ENCODE assay signal across 8 cellular contexts in the genomic region with DNA sequence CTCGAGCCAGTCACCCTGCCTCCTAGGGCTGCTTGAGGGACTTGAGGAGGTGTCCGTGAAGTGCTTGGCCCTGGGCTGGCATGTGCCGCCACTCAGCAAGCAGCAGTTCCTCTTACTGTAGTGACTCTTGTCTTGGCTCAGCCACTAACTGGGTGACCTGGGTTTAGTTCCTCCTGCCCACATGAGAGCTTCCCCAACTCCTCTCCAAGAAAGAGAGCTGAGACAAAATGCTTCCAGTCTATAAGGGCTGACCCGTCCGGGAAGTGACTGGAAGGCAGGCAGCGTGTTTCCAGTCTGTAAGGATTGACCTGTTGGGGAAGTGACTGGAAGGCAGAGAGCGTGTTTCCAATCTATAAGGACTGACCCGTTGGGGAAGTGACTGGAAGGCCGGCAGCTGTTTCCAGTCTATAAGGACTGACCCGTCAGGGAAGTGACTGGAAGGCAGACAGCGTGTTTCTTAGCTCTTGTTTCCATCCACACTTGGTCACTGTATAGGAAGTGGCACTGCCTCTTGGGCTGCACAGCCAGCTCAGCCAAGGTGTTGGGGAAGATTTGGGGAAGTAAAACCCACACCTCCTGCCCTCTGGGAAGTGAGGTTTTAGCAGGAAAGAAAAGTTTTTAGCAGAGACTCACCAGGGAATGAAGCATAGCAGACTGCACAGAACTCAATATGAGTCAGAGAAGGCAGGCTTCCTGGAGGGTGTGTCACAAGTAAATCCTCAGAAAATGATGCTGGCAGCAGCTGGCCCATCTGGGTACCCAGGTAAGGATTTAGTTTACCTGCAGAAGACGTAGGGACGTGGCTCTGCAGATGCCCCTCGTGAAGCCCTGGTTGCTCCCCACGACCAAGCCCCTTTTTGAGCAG. TPM values are rescaled to one million over a fixed set of nuclear protein-coding genes. Genes with fewer than 3 reads are reported as not detected.
DNase-seq lines count a peak whose midpoint lies in the region; ATAC-seq lines count a peak whose summit lies in the region.

No MANE protein-coding gene starts in this region.

- peak overlapping the region; percentile 39 to 97 (median 80) for H3K4me2 ChIP-seq in BLaER1 treated with 17β-estradiol and CSF1 and Interleukin-3, amounts not matched to agents 10 nM and 100 nM

- no peaks in the 10 kb centered on the region for H3K9me3 Mint-ChIP-seq in effector memory CD8-positive, alpha-beta T cell
- no peaks in the 10 kb centered on the region for H3K9me3 Mint-ChIP-seq in naive B cell

- peak overlapping the region; percentile 28 to 78 for H3K27ac Mint-ChIP-seq in effector memory CD8-positive, alpha-beta T cell
- peak overlapping the region in 5 of 6 donors; percentile 37 to 58 (median 39) for H3K27ac Mint-ChIP-seq in naive B cell

- H3K4me1 Mint-ChIP-seq in effector memory CD8-positive, alpha-beta T cell (ENCODE audit: low read depth in 2 of 2): peaks cover 12 to 15% of the 10 kb centered on the region in 2 donors
- peaks cover 28 to 39% (median 36%) of the 10 kb centered on the region in 3 donors for H3K4me1 Mint-ChIP-seq in naive B cell

- no peak overlapping the region for H3K4me3 Mint-ChIP-seq in effector memory CD8-positive, alpha-beta T cell
- peak overlapping the region in 2 of 8 donors; percentile 44 to 61 for H3K4me3 Mint-ChIP-seq in naive B cell

- H3K27me3 ChIP-seq in BLaER1 treated with 17β-estradiol and CSF1 and Interleukin-3, amounts not matched to agents 10 nM and 100 nM: no peaks in the 10 kb centered on the region

- peaks cover 78 to 98% (median 91%) of the 10 kb centered on the region in 11 experiments; a peak in 21 of 22 replicates for H4K20me1 ChIP-seq in BLaER1 treated with 17β-estradiol and CSF1 and Interleukin-3, amounts not matched to agents 10 nM and 100 nM

- H3K36me3 ChIP-seq in BLaER1 treated with 17β-estradiol and CSF1 and Interleukin-3, amounts not matched to agents 10 nM and 100 nM: peaks cover 81 to 98% (median 93%) of the 10 kb centered on the region in 11 experiments

- no peak overlapping the region; a peak in 1 of 20 replicates for H3K4me3 ChIP-seq in BLaER1 treated with 17β-estradiol and CSF1 and Interleukin-3, amounts not matched to agents 10 nM and 100 nM

- peak; percentile 91 for DNase-seq in NOMO-1 treated with DMSO at 0.1 percent for 48 hours (lab: John Stamatoyannopoulos, UW; ENCODE audit: unreplicated experiment)
- DNase-seq in effector memory CD8-positive, alpha-beta T cell: no peak
- peak; percentile 17 for DNase-seq in naive B cell
- no peak for DNase-seq in NCI-H1105 treated with DMSO at 0.1 percent for 48 hours (lab: John Stamatoyannopoulos, UW)
- DNase-seq in NCI-H2081 (lab: John Stamatoyannopoulos, UW): no peak
- DNase-seq in stimulated activated CD4-positive, alpha-beta T cell treated with anti-CD3 and anti-CD28 coated beads, Interleukin-12 subunit alpha, Interleukin-12 subunit beta, amount 100 ng/mL, for 4 hours: no peak

- H3K9me3 ChIP-seq in BLaER1 treated with 17β-estradiol and CSF1 and Interleukin-3, amounts not matched to agents 10 nM and 100 nM (replicated peaks in 1 of 11): no peaks in the 10 kb centered on the region

- peaks cover 8% of the 10 kb centered on the region for H3K36me3 Mint-ChIP-seq in effector memory CD8-positive, alpha-beta T cell (ENCODE audit: insufficient read depth)
- peaks cover 0 to 10% of the 10 kb centered on the region in 2 donors for H3K36me3 Mint-ChIP-seq in naive B cell

- peak; percentile 47 for ATAC-seq in effector memory CD8-positive, alpha-beta T cell (replicated peaks)
- ATAC-seq in naive B cell (ENCODE audit: low read depth in 2 of 2) (peak; percentile 77 to 83), GM18907 (IDR thresholded peaks at IDR 0.05; ENCODE audit: unreplicated experiment) (no peak)

- no peaks in the 10 kb centered on the region for H3K27me3 Mint-ChIP-seq in effector memory CD8-positive, alpha-beta T cell
- H3K27me3 Mint-ChIP-seq in naive B cell: no peaks in the 10 kb centered on the region

- H3K9ac ChIP-seq in BLaER1 treated with 17β-estradiol and CSF1 and Interleukin-3, amounts not matched to agents 10 nM and 100 nM: peak overlapping the region in 8 of 11 experiments; percentile 33 to 71 (median 48); a peak in 14 of 22 replicates

- peak overlapping the region; percentile 12 to 83 (median 71); a peak in 20 of 22 replicates for H3K27ac ChIP-seq in BLaER1 treated with 17β-estradiol and CSF1 and Interleukin-3, amounts not matched to agents 10 nM and 100 nM

- H3K4me1 ChIP-seq in BLaER1 treated with 17β-estradiol and CSF1 and Interleukin-3, amounts not matched to agents 10 nM and 100 nM: peaks cover 48 to 100% (median 78%) of the 10 kb centered on the region in 10 experiments

RNA-seq across cellular contexts. Expression of a gene that starts 53.2 kb away (rescaled TPM):
- polyA plus RNA-seq in naive B cell (ENCODE audit: low read depth in 6 of 6): 10 to 100 TPM in 4 of 6 donors, 1 to 10 TPM in 2; 9.5 to 16.1 (median 12.7) TPM

Comparison
In these comparisons a context has a peak if more than half of its experiments do, and no peak if none do; other contexts are left out.
1. DNase-seq: peak in NOMO-1 treated with DMSO at 0.1 percent for 48 hours (single experiment) and naive B cell (single experiment); none in effector memory CD8-positive, alpha-beta T cell (0 of 3), NCI-H1105 treated with DMSO at 0.1 percent for 48 hours (single experiment), NCI-H2081 (0 of 2) and stimulated activated CD4-positive, alpha-beta T cell treated with anti-CD3 and anti-CD28 coated beads, Interleukin-12 subunit alpha, Interleukin-12 subunit beta, amount 100 ng/mL, for 4 hours (single experiment).